ENCODE assay signal across 27 cellular contexts in the genomic region with DNA sequence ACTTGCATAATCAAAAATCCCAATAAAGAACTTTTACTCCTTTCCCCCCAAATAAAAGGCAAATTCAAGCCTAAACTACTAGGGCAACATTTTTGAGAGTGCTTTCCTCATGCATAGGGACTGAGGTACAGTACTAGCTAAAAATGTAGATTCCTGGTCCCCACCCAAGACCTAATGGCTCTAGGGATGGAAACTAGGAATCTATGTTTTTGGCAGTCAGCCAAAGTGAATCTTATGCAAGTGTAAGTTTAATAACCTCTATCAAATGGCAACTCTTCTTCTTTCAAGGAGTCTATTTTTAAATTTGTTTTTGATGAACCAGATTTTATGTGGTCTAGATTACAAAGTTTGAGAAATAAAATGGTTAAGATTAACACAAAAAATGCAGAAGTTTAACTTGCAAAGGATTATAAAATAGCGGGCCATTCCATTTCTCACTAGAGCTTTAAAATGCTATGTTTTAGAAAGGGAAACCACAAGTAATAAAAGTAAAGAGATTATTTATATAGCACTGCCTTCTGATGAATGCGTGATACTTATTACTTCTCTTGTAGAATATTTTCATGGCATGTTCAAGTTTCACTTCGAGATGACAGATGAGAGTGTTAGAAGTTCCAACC.
DNase-seq lines count a peak whose midpoint lies in the region; ATAC-seq and TF ChIP-seq lines count a peak whose summit lies in the region.
"Had no signal": no experiment of that assay in that cellular context is flagged by ENCODE, and none has a peak within 500 bp of the region (broad histone marks: within the 10 kb centered on the region; RNA-seq: fewer than 3 reads in every experiment).

No MANE protein-coding gene starts in this region.

- TF ChIP-seq CTCF in hepatocyte (IDR thresholded peaks at IDR 0.05; ENCODE audit: poor library complexity), result no peak

- WGBS in hepatocyte (ENCODE audit: low lambda C conversion rate, missing lambda C conversion rate), result 62% methylated on average over 3 of the region's 3 CpGs

- no peak overlapping the region for H3K27ac Mint-ChIP-seq in activated T-cell treated with anti-CD3 and anti-CD28 coated beads, Interleukin-2, amount 50 U/mL, for 72 hours
- H3K27ac Mint-ChIP-seq: activated CD4-positive, alpha-beta memory T cell treated with anti-CD3 and anti-CD28 coated beads, Interleukin-2, amount 10 ng/mL, durations not matched to agents 7 days and 5 days; activated naive CD4-positive, alpha-beta T cell treated with anti-CD3 and anti-CD28 coated beads, Interleukin-2, amount 10 ng/mL, durations not matched to agents 7 days and 5 days; brain; CD14-positive monocyte; naive thymus-derived CD4-positive, alpha-beta T cell; stimulated activated effector memory CD8-positive, alpha-beta T cell treated with anti-CD3 and anti-CD28 coated beads, Interleukin-12 subunit alpha, Interleukin-12 subunit beta, amount 100 ng/mL, for 72 hours had no signal

- no peak overlapping the region for H2AFZ ChIP-seq in hepatocyte
- H2AFZ ChIP-seq: PC-9 had no signal

- no peaks in the 10 kb centered on the region for H3K4me1 ChIP-seq in hepatocyte (ENCODE audit: insufficient read depth)
- H3K4me1 ChIP-seq: gastroesophageal sphincter, lower lobe of right lung, prostate gland, transverse colon had no signal

- POLR2A ChIA-PET in HEK293T (lab: Yijun Ruan, JAX), result no interaction called here

- no peaks in the 10 kb centered on the region for H3K36me3 ChIP-seq in hepatocyte (replicated peaks; ENCODE audit: insufficient read depth, low read depth)
- H3K36me3 ChIP-seq: gastroesophageal sphincter, lower lobe of right lung, neutrophil, prostate gland, sigmoid colon, transverse colon had no signal

- CTCF ChIA-PET in HEK293T (lab: Yijun Ruan, JAX), result no interaction called here

- H3K27me3 ChIP-seq in hepatocyte, result no peaks in the 10 kb centered on the region
- H3K27me3 ChIP-seq: gastroesophageal sphincter, neutrophil, sigmoid colon, transverse colon had no signal

- peak; percentile 45 for DNase-seq in EH (ENCODE audit: low read depth)
- peak; percentile 10 for DNase-seq in HEK293T (ENCODE audit: extremely low spot score)
- DNase-seq in NCI-H69 (lab: John Stamatoyannopoulos, UW), result peak; percentile 76
- DNase-seq in hepatocyte (ENCODE audit: low spot score), result peak; percentile 21
- no peak for DNase-seq in activated T-cell treated with anti-CD3 and anti-CD28 coated beads, Interleukin-2, amount 50 U/mL, for 72 hours
- no peak for DNase-seq in C1 segment of cervical spinal cord (lab: John Stamatoyannopoulos, UW)
- DNase-seq: activated CD4-positive, alpha-beta memory T cell treated with anti-CD3 and anti-CD28 coated beads, Interleukin-2, amount 10 ng/mL, durations not matched to agents 7 days and 5 days; activated CD8-positive, alpha-beta memory T cell treated with anti-CD3 and anti-CD28 coated beads, Interleukin-2, amount 50 U/mL, for 4 hours; activated naive CD4-positive, alpha-beta T cell treated with anti-CD3 and anti-CD28 coated beads, Interleukin-2, amount 10 ng/mL, durations not matched to agents 7 days and 5 days; cerebellar nuclear complex; GOT3; IMR-90; lower lobe of right lung; naive thymus-derived CD4-positive, alpha-beta T cell; NCI-H1092 treated with DMSO at 0.1 percent for 48 hours; NCI-H2029 treated with DMSO at 0.1 percent for 48 hours; PC-9; Right ventricle myocardium superior; sigmoid colon; transverse colon had no signal

- no peak for ATAC-seq in activated T-cell treated with anti-CD3 and anti-CD28 coated beads, Interleukin-2, amount 50 U/mL, for 72 hours (replicated peaks in 1 of 2)
- ATAC-seq in HG03457 (IDR thresholded peaks at IDR 0.05; ENCODE audit: unreplicated experiment), result no peak
- ATAC-seq: gastroesophageal sphincter; lower lobe of right lung; naive thymus-derived CD4-positive, alpha-beta T cell; stimulated activated effector memory CD8-positive, alpha-beta T cell treated with anti-CD3 and anti-CD28 coated beads, Interleukin-12 subunit alpha, Interleukin-12 subunit beta, amount 100 ng/mL, for 72 hours had no signal

- H3K9me3 ChIP-seq in hepatocyte (ENCODE audit: low read depth), result no peaks in the 10 kb centered on the region
- H3K9me3 ChIP-seq: gastroesophageal sphincter, lower lobe of right lung, neutrophil, prostate gland, sigmoid colon, transverse colon had no signal

- no peak overlapping the region for H3K27ac ChIP-seq in hepatocyte
- H3K27ac ChIP-seq: gastroesophageal sphincter, lower lobe of right lung, neutrophil, PC-9, prostate gland, sigmoid colon, transverse colon had no signal

- H3K4me3 Mint-ChIP-seq in activated T-cell treated with anti-CD3 and anti-CD28 coated beads, Interleukin-2, amount 50 U/mL, for 72 hours, result no peak overlapping the region
- H3K4me3 Mint-ChIP-seq: activated CD4-positive, alpha-beta memory T cell treated with anti-CD3 and anti-CD28 coated beads, Interleukin-2, amount 10 ng/mL, durations not matched to agents 7 days and 5 days; activated naive CD4-positive, alpha-beta T cell treated with anti-CD3 and anti-CD28 coated beads, Interleukin-2, amount 10 ng/mL, durations not matched to agents 7 days and 5 days; brain; CD14-positive monocyte; naive thymus-derived CD4-positive, alpha-beta T cell; stimulated activated effector memory CD8-positive, alpha-beta T cell treated with anti-CD3 and anti-CD28 coated beads, Interleukin-12 subunit alpha, Interleukin-12 subunit beta, amount 100 ng/mL, for 72 hours had no signal

- H3K4me1 Mint-ChIP-seq in activated T-cell treated with anti-CD3 and anti-CD28 coated beads, Interleukin-2, amount 50 U/mL, for 72 hours (ENCODE audit: low read depth), result peaks cover 15% of the 10 kb centered on the region
- H3K4me1 Mint-ChIP-seq: activated CD4-positive, alpha-beta memory T cell treated with anti-CD3 and anti-CD28 coated beads, Interleukin-2, amount 10 ng/mL, durations not matched to agents 7 days and 5 days; activated naive CD4-positive, alpha-beta T cell treated with anti-CD3 and anti-CD28 coated beads, Interleukin-2, amount 10 ng/mL, durations not matched to agents 7 days and 5 days; CD14-positive monocyte; naive thymus-derived CD4-positive, alpha-beta T cell; stimulated activated effector memory CD8-positive, alpha-beta T cell treated with anti-CD3 and anti-CD28 coated beads, Interleukin-12 subunit alpha, Interleukin-12 subunit beta, amount 100 ng/mL, for 72 hours had no signal

- no peaks in the 10 kb centered on the region for H3K36me3 Mint-ChIP-seq in activated T-cell treated with anti-CD3 and anti-CD28 coated beads, Interleukin-2, amount 50 U/mL, for 72 hours (ENCODE audit: insufficient read depth in 2 of 2)
- H3K36me3 Mint-ChIP-seq: activated naive CD4-positive, alpha-beta T cell treated with anti-CD3 and anti-CD28 coated beads, Interleukin-2, amount 10 ng/mL, durations not matched to agents 7 days and 5 days; brain; CD14-positive monocyte; naive thymus-derived CD4-positive, alpha-beta T cell; stimulated activated effector memory CD8-positive, alpha-beta T cell treated with anti-CD3 and anti-CD28 coated beads, Interleukin-12 subunit alpha, Interleukin-12 subunit beta, amount 100 ng/mL, for 72 hours had no signal

- H3K4me3 ChIP-seq in hepatocyte, result no peak overlapping the region
- H3K4me3 ChIP-seq: gastroesophageal sphincter, lower lobe of right lung, PC-9, prostate gland, sigmoid colon, transverse colon had no signal

- H3K9me3 Mint-ChIP-seq in activated T-cell treated with anti-CD3 and anti-CD28 coated beads, Interleukin-2, amount 50 U/mL, for 72 hours, result peaks cover 0 to 2% of the 10 kb centered on the region in 2 donors
- H3K9me3 Mint-ChIP-seq: activated CD4-positive, alpha-beta memory T cell treated with anti-CD3 and anti-CD28 coated beads, Interleukin-2, amount 10 ng/mL, durations not matched to agents 7 days and 5 days; activated naive CD4-positive, alpha-beta T cell treated with anti-CD3 and anti-CD28 coated beads, Interleukin-2, amount 10 ng/mL, durations not matched to agents 7 days and 5 days; CD14-positive monocyte; naive thymus-derived CD4-positive, alpha-beta T cell; stimulated activated effector memory CD8-positive, alpha-beta T cell treated with anti-CD3 and anti-CD28 coated beads, Interleukin-12 subunit alpha, Interleukin-12 subunit beta, amount 100 ng/mL, for 72 hours had no signal

- peaks cover 9% of the 10 kb centered on the region for H3K27me3 Mint-ChIP-seq in activated T-cell treated with anti-CD3 and anti-CD28 coated beads, Interleukin-2, amount 50 U/mL, for 72 hours (ENCODE audit: low read depth)
- H3K27me3 Mint-ChIP-seq: activated CD4-positive, alpha-beta memory T cell treated with anti-CD3 and anti-CD28 coated beads, Interleukin-2, amount 10 ng/mL, durations not matched to agents 7 days and 5 days; activated naive CD4-positive, alpha-beta T cell treated with anti-CD3 and anti-CD28 coated beads, Interleukin-2, amount 10 ng/mL, durations not matched to agents 7 days and 5 days had no signal

- no peak overlapping the region for H3K4me2 ChIP-seq in hepatocyte
- H3K4me2 ChIP-seq: PC-9 had no signal

- no peaks in the 10 kb centered on the region for H3K9me2 ChIP-seq in hepatocyte (replicated peaks; ENCODE audit: insufficient read depth)

- no peaks in the 10 kb centered on the region for H3K79me2 ChIP-seq in hepatocyte

- no peaks in the 10 kb centered on the region for H4K20me1 ChIP-seq in hepatocyte (ENCODE audit: insufficient read depth, poor library complexity, severe bottlenecking)

TF ChIP-seq in HEK293T, 16 proteins besides CTCF, POLR2A, EP300 and RAD21:
- TF ChIP-seq TARDBP (IDR thresholded peaks at IDR 0.05), result no peak
- TF ChIP-seq FOXK2 (IDR thresholded peaks at IDR 0.05), result no peak
- TF ChIP-seq, protein P1, sequence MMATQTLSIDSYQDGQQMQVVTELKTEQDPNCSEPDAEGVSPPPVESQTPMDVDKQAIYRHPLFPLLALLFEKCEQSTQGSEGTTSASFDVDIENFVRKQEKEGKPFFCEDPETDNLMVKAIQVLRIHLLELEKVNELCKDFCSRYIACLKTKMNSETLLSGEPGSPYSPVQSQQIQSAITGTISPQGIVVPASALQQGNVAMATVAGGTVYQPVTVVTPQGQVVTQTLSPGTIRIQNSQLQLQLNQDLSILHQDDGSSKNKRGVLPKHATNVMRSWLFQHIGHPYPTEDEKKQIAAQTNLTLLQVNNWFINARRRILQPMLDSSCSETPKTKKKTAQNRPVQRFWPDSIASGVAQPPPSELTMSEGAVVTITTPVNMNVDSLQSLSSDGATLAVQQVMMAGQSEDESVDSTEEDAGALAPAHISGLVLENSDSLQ (IDR thresholded peaks at IDR 0.05), result no peak
- no peak for TF ChIP-seq ELF4 (IDR thresholded peaks at IDR 0.05)
- TF ChIP-seq ARNT (IDR thresholded peaks at IDR 0.05), result no peak
- no peak for TF ChIP-seq ZNF384 (IDR thresholded peaks at IDR 0.05)
- no peak for TF ChIP-seq BHLHE40 (IDR thresholded peaks at IDR 0.05; ENCODE audit: borderline replicate concordance)
- no peak for TF ChIP-seq CTBP1 (IDR thresholded peaks at IDR 0.05; ENCODE audit: borderline replicate concordance)
- no peak for TF ChIP-seq FOXM1 (IDR thresholded peaks at IDR 0.05; ENCODE audit: borderline replicate concordance)
- TF ChIP-seq FOXA1 (IDR thresholded peaks at IDR 0.05), result no peak
TF ChIP-seq in HEK293T: peak in this region for 0.

Comparison
In these comparisons a context has a peak if more than half of its experiments do, and no peak if none do; other contexts are left out.
1. DNase-seq: peak in EH (single experiment), HEK293T (single experiment), NCI-H69 (single experiment) and hepatocyte (single experiment); none in activated T-cell treated with anti-CD3 and anti-CD28 coated beads, Interleukin-2, amount 50 U/mL, for 72 hours (0 of 2) and C1 segment of cervical spinal cord (0 of 14).